In the genomic region with DNA sequence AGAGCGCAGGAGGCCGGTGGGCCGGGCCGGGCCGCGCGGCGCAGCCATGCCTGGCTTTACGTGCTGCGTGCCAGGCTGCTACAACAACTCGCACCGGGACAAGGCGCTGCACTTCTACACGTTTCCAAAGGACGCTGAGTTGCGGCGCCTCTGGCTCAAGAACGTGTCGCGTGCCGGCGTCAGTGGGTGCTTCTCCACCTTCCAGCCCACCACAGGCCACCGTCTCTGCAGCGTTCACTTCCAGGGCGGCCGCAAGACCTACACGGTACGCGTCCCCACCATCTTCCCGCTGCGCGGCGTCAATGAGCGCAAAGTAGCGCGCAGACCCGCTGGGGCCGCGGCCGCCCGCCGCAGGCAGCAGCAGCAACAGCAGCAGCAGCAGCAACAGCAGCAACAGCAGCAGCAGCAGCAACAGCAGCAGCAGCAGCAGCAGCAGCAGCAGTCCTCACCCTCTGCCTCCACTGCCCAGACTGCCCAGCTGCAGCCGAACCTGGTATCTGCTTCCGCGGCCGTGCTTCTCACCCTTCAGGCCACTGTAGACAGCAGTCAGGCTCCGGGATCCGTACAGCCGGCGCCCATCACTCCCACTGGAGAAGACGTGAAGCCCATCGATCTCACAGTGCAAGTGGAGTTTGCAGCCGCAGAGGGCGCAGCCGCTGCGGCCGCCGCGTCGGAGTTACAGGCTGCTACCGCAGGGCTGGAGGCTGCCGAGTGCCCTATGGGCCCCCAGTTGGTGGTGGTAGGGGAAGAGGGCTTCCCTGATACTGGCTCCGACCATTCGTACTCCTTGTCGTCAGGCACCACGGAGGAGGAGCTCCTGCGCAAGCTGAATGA, we compare ENCODE assay signal across 8 cellular contexts. TPM values are rescaled to one million over a fixed set of nuclear protein-coding genes. Genes with fewer than 3 reads are reported as not detected.
A peak's percentile ranks its signal among the peaks of the same experiment; 100 is the strongest.
DNase-seq lines count a peak whose midpoint lies in the region; ATAC-seq, FAIRE-seq and TF ChIP-seq lines count a peak whose summit lies in the region.

No MANE protein-coding gene starts in this region.

- peak; percentile 79 for DNase-seq in DMS53 (lab: John Stamatoyannopoulos, UW)
- peak; percentile 54 for DNase-seq in WERI-Rb-1
- peak; percentile 18 for DNase-seq in mammary epithelial cell
- no peak for DNase-seq in keratinocyte (ENCODE audit: low read depth, low spot score)
- peak in 2 of 3 donors; percentile 43 to 44 for DNase-seq in stimulated activated CD4-positive, alpha-beta T cell treated with anti-CD3 and anti-CD28 coated beads, Interleukin-12 subunit alpha, Interleukin-12 subunit beta, amount 100 ng/mL, for 48 hours (ENCODE audit: low read depth in 2 of 3, low spot score in 1 of 3)
- DNase-seq in ACHN: no peak

- dilution Hi-C loops in mammary epithelial cell (cut with HindIII; ENCODE audit: low sequenced_read_pairs): no loop called here
- dilution Hi-C loops in keratinocyte (cut with MboI; ENCODE audit: extremely low pct_ligation_motif_present, low sequenced_read_pairs): no loop called here

- CTCF ChIA-PET in mammary epithelial cell (lab: Charles Lee; ENCODE audit: low non-redundant PET): no interaction called here

- BruUV-seq in mammary epithelial cell (replicated peaks; lab: Mats Ljungman, UMichigan): no TSS peak

- peaks cover 24% of the 10 kb centered on the region for H3K36me3 ChIP-seq in WERI-Rb-1
- no peaks in the 10 kb centered on the region for H3K36me3 ChIP-seq in mammary epithelial cell (ENCODE audit: insufficient read depth, low read length)
- peaks cover 4 to 6% of the 10 kb centered on the region in 2 experiments for H3K36me3 ChIP-seq in keratinocyte (ENCODE audit: control insufficient read depth in 2 of 2, extremely low read depth in 1 of 2, insufficient read depth in 2 of 2, low read length in 2 of 2)

- intact Hi-C loops in mammary epithelial cell (cut with micrococcal nuclease): loop anchor here (2.0 to 10.0 kb wide), 3 partner anchors 14 to 318 kb away; partner anchors contain the start of genes EDC4 and RIPOR1

- H3K9me3 ChIP-seq in WERI-Rb-1 (ENCODE audit: severe bottlenecking) (no peaks in the 10 kb centered on the region), mammary epithelial cell (replicated peaks; ENCODE audit: insufficient read depth, low read length) (no peaks in the 10 kb centered on the region), keratinocyte (ENCODE audit: control insufficient read depth, low read depth, low read length) (no peaks in the 10 kb centered on the region)

- TF ChIP-seq CTCF in WERI-Rb-1 (IDR thresholded peaks at IDR 0.05; ENCODE audit: low read depth, low read length) (peak; percentile 53), mammary epithelial cell (conservative IDR thresholded peaks at IDR 0.05 in 1 of 2, IDR thresholded peaks at IDR 0.05 in 1 of 2; ENCODE audit: extremely low read depth in 1 of 2, insufficient read depth in 1 of 2, low read depth in 1 of 2, low read length in 2 of 2) (peak in 1 of 2 donors; percentile 28), keratinocyte (optimal IDR thresholded peaks at IDR 0.05 in 1 of 3, IDR thresholded peaks at IDR 0.05 in 1 of 3, conservative IDR thresholded peaks at IDR 0.05 in 1 of 3; ENCODE audit: extremely low read depth in 1 of 3, insufficient read depth in 2 of 3, low read length in 3 of 3) (peak; percentile 17 to 43 (median 29))

- TF ChIP-seq RAD21 in Ishikawa (IDR thresholded peaks at IDR 0.05; ENCODE audit: low read depth): no peak

- H3K4me3 ChIP-seq in WERI-Rb-1 (ENCODE audit: low read depth, low read length): peak overlapping the region; percentile 84
- peak overlapping the region; percentile 35 to 80 (median 74) for H3K4me3 ChIP-seq in mammary epithelial cell (replicated peaks in 1 of 3; ENCODE audit: insufficient read depth in 1 of 3, low read depth in 2 of 3, low read length in 3 of 3)
- H3K4me3 ChIP-seq in keratinocyte (ENCODE audit: control insufficient read depth in 2 of 3, extremely low read depth in 1 of 3, insufficient read depth in 2 of 3, low read depth in 1 of 3, low read length in 3 of 3): peak overlapping the region; percentile 56 to 92 (median 79)

- H3K9ac ChIP-seq in mammary epithelial cell (ENCODE audit: insufficient read depth, low read length) (peak overlapping the region; percentile 81), keratinocyte (ENCODE audit: control insufficient read depth, extremely low read depth, insufficient read depth, low read length) (peak overlapping the region; percentile 94)

- FAIRE-seq in keratinocyte (lab: Jason Lieb, UNC): no peak

- peak overlapping the region; percentile 98 for H3K4me2 ChIP-seq in mammary epithelial cell (ENCODE audit: insufficient read depth, low read depth, low read length)
- H3K4me2 ChIP-seq in keratinocyte (ENCODE audit: control insufficient read depth, extremely low read depth, insufficient read depth, low read depth, low read length): peak overlapping the region; percentile 86

- H3K27ac ChIP-seq in WERI-Rb-1: peak overlapping the region; percentile 99
- peak overlapping the region; percentile 77 for H3K27ac ChIP-seq in mammary epithelial cell (ENCODE audit: insufficient read depth, low read depth, low read length)
- peak overlapping the region; percentile 95 for H3K27ac ChIP-seq in keratinocyte (ENCODE audit: control insufficient read depth, insufficient read depth, low read length)

- no peaks in the 10 kb centered on the region for H3K27me3 ChIP-seq in WERI-Rb-1 (ENCODE audit: insufficient read depth, low read depth, severe bottlenecking)
- no peaks in the 10 kb centered on the region for H3K27me3 ChIP-seq in mammary epithelial cell (ENCODE audit: insufficient read depth, low read length)
- no peaks in the 10 kb centered on the region for H3K27me3 ChIP-seq in keratinocyte (ENCODE audit: control insufficient read depth, extremely low read depth, insufficient read depth, low read length)

- ATAC-seq in GM21381 (IDR thresholded peaks at IDR 0.05; ENCODE audit: unreplicated experiment): peak; percentile 24

- H2AFZ ChIP-seq in mammary epithelial cell (ENCODE audit: low read depth, low read length) (peak overlapping the region; percentile 96), keratinocyte (ENCODE audit: control insufficient read depth, low read length) (peak overlapping the region; percentile 91)

- no peaks in the 10 kb centered on the region for H3K9me1 ChIP-seq in keratinocyte (ENCODE audit: control insufficient read depth, extremely low read depth, insufficient read depth, low read length)

- no peak for TF ChIP-seq EP300 in Ishikawa (IDR thresholded peaks at IDR 0.05; ENCODE audit: borderline replicate concordance)

- in situ Hi-C loops in mammary epithelial cell (cut with MboI; ENCODE audit: low sequenced_read_pairs in 2 of 2) (no loop called here), ACHN (cut with HindIII; ENCODE audit: low pct_ligation_motif_present, low pct_unique_long_range_greater_than_20kb, low sequenced_read_pairs) (no loop called here)

- H4K20me1 ChIP-seq in mammary epithelial cell (ENCODE audit: insufficient read depth, low read length): no peaks in the 10 kb centered on the region
- H4K20me1 ChIP-seq in keratinocyte (ENCODE audit: control insufficient read depth, extremely low read depth, insufficient read depth, low read length): no peaks in the 10 kb centered on the region

- WGBS in mammary epithelial cell (ENCODE audit: low coverage, missing lambda C conversion rate): 6% methylated on average over 36 of the region's 67 CpGs

- peaks cover 45% of the 10 kb centered on the region for H3K79me2 ChIP-seq in mammary epithelial cell (ENCODE audit: insufficient read depth, low read length)
- peaks cover 33% of the 10 kb centered on the region for H3K79me2 ChIP-seq in keratinocyte (ENCODE audit: control insufficient read depth, insufficient read depth, low read length)

- peaks cover 34% of the 10 kb centered on the region for H3K4me1 ChIP-seq in mammary epithelial cell (ENCODE audit: insufficient read depth, low read length)
- H3K4me1 ChIP-seq in keratinocyte (ENCODE audit: control insufficient read depth, extremely low read depth, insufficient read depth, low read length): peaks cover 46% of the 10 kb centered on the region

RNA-seq across cellular contexts. Expression of gene THAP11, which starts 0.6 kb away (rescaled TPM):
- 10 to 100 TPM; 11.7 to 13.1 TPM for total RNA-seq in mammary epithelial cell
- 21.2 TPM for polyA plus RNA-seq in mammary epithelial cell
- polyA minus RNA-seq in mammary epithelial cell: 10.6 TPM
- polyA plus RNA-seq in keratinocyte: 9.2 to 13.1 TPM (median 11.8 TPM) in 3 replicates
- 4.0 TPM for polyA plus RNA-seq in keratinocyte (2011; ENCODE audit: low read depth)
- polyA plus RNA-seq in keratinocyte (2011; cell fraction: cytosol; rRNA removed): 8.5 and 8.9 TPM in 2 replicates
- polyA plus RNA-seq in keratinocyte (2011; cell fraction: nucleus; rRNA removed): 4.4 TPM in 2 replicates
- polyA plus RNA-seq in keratinocyte (2012; ENCODE audit: low replicate concordance): 11.6 and 13.9 TPM in 2 replicates
- 7.9 to 10.2 TPM (median 7.9 TPM) in 3 replicates for polyA minus RNA-seq in keratinocyte
- 14.6 TPM for polyA minus RNA-seq in keratinocyte (2011; cell fraction: cytosol; rRNA and poly(A)+ RNA removed)
- polyA minus RNA-seq in keratinocyte (2011; cell fraction: nucleus; rRNA and poly(A)+ RNA removed): 1.7 and 3.3 TPM in 2 replicates

RNA-seq across cellular contexts. Expression of gene NUTF2, which starts 4.0 kb away (rescaled TPM):
- total RNA-seq in mammary epithelial cell: 100 to 1,000 TPM; 158 to 198 TPM
- 452 TPM for polyA plus RNA-seq in mammary epithelial cell
- 283 TPM for polyA minus RNA-seq in mammary epithelial cell
- polyA plus RNA-seq in keratinocyte: 173 to 569 TPM (median 189 TPM) in 3 replicates
- polyA plus RNA-seq in keratinocyte (2011; ENCODE audit: low read depth): 21.4 TPM
- 219 and 289 TPM in 2 replicates for polyA plus RNA-seq in keratinocyte (2011; cell fraction: cytosol; rRNA removed)
- polyA plus RNA-seq in keratinocyte (2011; cell fraction: nucleus; rRNA removed): 115 and 137 TPM in 2 replicates
- 156 and 255 TPM in 2 replicates for polyA plus RNA-seq in keratinocyte (2012; ENCODE audit: low replicate concordance)
- polyA minus RNA-seq in keratinocyte: 364 to 462 TPM (median 391 TPM) in 3 replicates
- 371 TPM for polyA minus RNA-seq in keratinocyte (2011; cell fraction: cytosol; rRNA and poly(A)+ RNA removed)
- polyA minus RNA-seq in keratinocyte (2011; cell fraction: nucleus; rRNA and poly(A)+ RNA removed): 46.3 and 66.6 TPM in 2 replicates

RNA-seq across cellular contexts. Expression of gene CENPT, which starts 4.8 kb away (rescaled TPM):
- total RNA-seq in mammary epithelial cell: 10 to 100 TPM; 27.2 to 48.5 TPM
- polyA plus RNA-seq in mammary epithelial cell: 35.6 TPM
- polyA minus RNA-seq in mammary epithelial cell: 25.7 TPM
- polyA plus RNA-seq in keratinocyte: 30.1 to 57.1 TPM (median 41.3 TPM) in 3 replicates
- 44.8 TPM for polyA plus RNA-seq in keratinocyte (2011; ENCODE audit: low read depth)
- 17.7 and 26.9 TPM in 2 replicates for polyA plus RNA-seq in keratinocyte (2011; cell fraction: cytosol; rRNA removed)
- polyA plus RNA-seq in keratinocyte (2011; cell fraction: nucleus; rRNA removed): 238 and 251 TPM in 2 replicates
- 32.6 and 56.1 TPM in 2 replicates for polyA plus RNA-seq in keratinocyte (2012; ENCODE audit: low replicate concordance)
- 33.9 to 38.2 TPM (median 38.0 TPM) in 3 replicates for polyA minus RNA-seq in keratinocyte
- 40.1 TPM for polyA minus RNA-seq in keratinocyte (2011; cell fraction: cytosol; rRNA and poly(A)+ RNA removed)
- 50.0 and 51.2 TPM in 2 replicates for polyA minus RNA-seq in keratinocyte (2011; cell fraction: nucleus; rRNA and poly(A)+ RNA removed)

RNA-seq across cellular contexts. Expression of gene EDC4, which starts 30.1 kb away (rescaled TPM):
- total RNA-seq in mammary epithelial cell: 10 to 100 TPM; 31.5 to 53.9 TPM
- polyA plus RNA-seq in mammary epithelial cell: 36.5 TPM
- polyA minus RNA-seq in mammary epithelial cell: 143 TPM
- polyA plus RNA-seq in keratinocyte: 16.7 to 28.0 TPM (median 25.4 TPM) in 3 replicates
- 29.5 TPM for polyA plus RNA-seq in keratinocyte (2011; ENCODE audit: low read depth)
- 13.2 and 18.5 TPM in 2 replicates for polyA plus RNA-seq in keratinocyte (2011; cell fraction: cytosol; rRNA removed)
- polyA plus RNA-seq in keratinocyte (2011; cell fraction: nucleus; rRNA removed): 63.0 and 74.1 TPM in 2 replicates
- polyA plus RNA-seq in keratinocyte (2012; ENCODE audit: low replicate concordance): 22.5 and 27.7 TPM in 2 replicates
- polyA minus RNA-seq in keratinocyte: 44.4 to 165 TPM (median 55.4 TPM) in 3 replicates
- 39.9 TPM for polyA minus RNA-seq in keratinocyte (2011; cell fraction: cytosol; rRNA and poly(A)+ RNA removed)
- 42.0 and 57.0 TPM in 2 replicates for polyA minus RNA-seq in keratinocyte (2011; cell fraction: nucleus; rRNA and poly(A)+ RNA removed)

RNA-seq across cellular contexts. Expression of gene TSNAXIP1, which starts 36.0 kb away (rescaled TPM):
- total RNA-seq in mammary epithelial cell: under 1 TPM; 0.33 to 0.99 TPM
- 0.51 TPM for polyA plus RNA-seq in mammary epithelial cell
- polyA minus RNA-seq in mammary epithelial cell: not detected
- 0.43 to 1.5 TPM (median 0.54 TPM) in 3 replicates for polyA plus RNA-seq in keratinocyte
- 0.42 TPM for polyA plus RNA-seq in keratinocyte (2011; ENCODE audit: low read depth)
- 0.13 and 0.16 TPM in 2 replicates for polyA plus RNA-seq in keratinocyte (2011; cell fraction: cytosol; rRNA removed)
- 4.0 and 4.6 TPM in 2 replicates for polyA plus RNA-seq in keratinocyte (2011; cell fraction: nucleus; rRNA removed)
- 0.25 and 0.39 TPM in 2 replicates for polyA plus RNA-seq in keratinocyte (2012; ENCODE audit: low replicate concordance)
- 0.35 to 0.86 TPM in 2 of 3 replicates, not detected in the other for polyA minus RNA-seq in keratinocyte
- not detected for polyA minus RNA-seq in keratinocyte (2011; cell fraction: cytosol; rRNA and poly(A)+ RNA removed)
- polyA minus RNA-seq in keratinocyte (2011; cell fraction: nucleus; rRNA and poly(A)+ RNA removed): 1.2 TPM in 1 of 2 replicates, not detected in the other

Comparison
In these comparisons a context has a peak if more than half of its experiments do, and no peak if none do; other contexts are left out.
1. DNase-seq: peak in DMS53 (single experiment), WERI-Rb-1 (single experiment), mammary epithelial cell (single experiment) and stimulated activated CD4-positive, alpha-beta T cell treated with anti-CD3 and anti-CD28 coated beads, Interleukin-12 subunit alpha, Interleukin-12 subunit beta, amount 100 ng/mL, for 48 hours (2 of 3); none in keratinocyte (single experiment) and ACHN (single experiment).
2. Peak in every context shown above with its lines, with median percentiles within 50 percentile points of each other: H3K27ac ChIP-seq and H3K4me3 ChIP-seq.